ENCODE assay signal across 1 cellular context in genomic region chr7:36258510-36259259, GRCh38.
TF ChIP-seq lines count a peak whose summit lies in the region.
"Not testable (repeated sequence)": the region's sequence is repeated elsewhere in the genome, so short reads cannot be mapped to it uniquely, and the experiment has no call there.

No MANE protein-coding gene starts in this region.

TF ChIP-seq in HepG2, 621 proteins besides CTCF, POLR2A, EP300 and RAD21 (continued from another document):
- TF ChIP-seq ZNF430 (CRISPR knock-in tag; IDR thresholded peaks at IDR 0.05): peak; percentile 29; the same call in 1 of the 2 replicates
- not testable (repeated sequence) for TF ChIP-seq FOXP1 (IDR thresholded peaks at IDR 0.05)
- TF ChIP-seq FOXP1 (CRISPR knock-in tag; IDR thresholded peaks at IDR 0.05): peak; percentile 34; the same call in 1 of the 2 replicates
- peak; percentile 51; the same call in 1 of the 2 replicates for TF ChIP-seq POGZ (CRISPR knock-in tag; IDR thresholded peaks at IDR 0.05)
- TF ChIP-seq MIXL1 (CRISPR knock-in tag; IDR thresholded peaks at IDR 0.05): peak; percentile 25; the same call in 1 of the 2 replicates
- TF ChIP-seq RELA (CRISPR knock-in tag; IDR thresholded peaks at IDR 0.05): peak; percentile 80; the same call in 1 of the 2 replicates
- TF ChIP-seq ELF3 (CRISPR knock-in tag; IDR thresholded peaks at IDR 0.05): peak; percentile 25; the same call in 1 of the 2 replicates
- TF ChIP-seq, protein P1, sequence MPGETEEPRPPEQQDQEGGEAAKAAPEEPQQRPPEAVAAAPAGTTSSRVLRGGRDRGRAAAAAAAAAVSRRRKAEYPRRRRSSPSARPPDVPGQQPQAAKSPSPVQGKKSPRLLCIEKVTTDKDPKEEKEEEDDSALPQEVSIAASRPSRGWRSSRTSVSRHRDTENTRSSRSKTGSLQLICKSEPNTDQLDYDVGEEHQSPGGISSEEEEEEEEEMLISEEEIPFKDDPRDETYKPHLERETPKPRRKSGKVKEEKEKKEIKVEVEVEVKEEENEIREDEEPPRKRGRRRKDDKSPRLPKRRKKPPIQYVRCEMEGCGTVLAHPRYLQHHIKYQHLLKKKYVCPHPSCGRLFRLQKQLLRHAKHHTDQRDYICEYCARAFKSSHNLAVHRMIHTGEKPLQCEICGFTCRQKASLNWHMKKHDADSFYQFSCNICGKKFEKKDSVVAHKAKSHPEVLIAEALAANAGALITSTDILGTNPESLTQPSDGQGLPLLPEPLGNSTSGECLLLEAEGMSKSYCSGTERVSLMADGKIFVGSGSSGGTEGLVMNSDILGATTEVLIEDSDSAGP (CRISPR knock-in tag; IDR thresholded peaks at IDR 0.05; ENCODE audit: borderline replicate concordance): peak; percentile 35; the same call in 1 of the 2 replicates
- peak; percentile 47; the same call in 1 of the 2 replicates for TF ChIP-seq MIER2 (CRISPR knock-in tag; IDR thresholded peaks at IDR 0.05)
- peak; percentile 68; the same call in 1 of the 2 replicates for TF ChIP-seq FOXP4 (CRISPR knock-in tag; IDR thresholded peaks at IDR 0.05)
- TF ChIP-seq THAP11 (CRISPR knock-in tag; IDR thresholded peaks at IDR 0.05): peak; percentile 36; the same call in 1 of the 2 replicates
- peak; percentile 61; the same call in 1 of the 2 replicates for TF ChIP-seq ZNF280D (CRISPR knock-in tag; IDR thresholded peaks at IDR 0.05)
- TF ChIP-seq FOSL2 (CRISPR knock-in tag; IDR thresholded peaks at IDR 0.05): peak; percentile 39; the same call in 1 of the 2 replicates
- TF ChIP-seq SAP130 (CRISPR knock-in tag; IDR thresholded peaks at IDR 0.05; ENCODE audit: low read depth): peak; percentile 63
- TF ChIP-seq, protein P2, sequence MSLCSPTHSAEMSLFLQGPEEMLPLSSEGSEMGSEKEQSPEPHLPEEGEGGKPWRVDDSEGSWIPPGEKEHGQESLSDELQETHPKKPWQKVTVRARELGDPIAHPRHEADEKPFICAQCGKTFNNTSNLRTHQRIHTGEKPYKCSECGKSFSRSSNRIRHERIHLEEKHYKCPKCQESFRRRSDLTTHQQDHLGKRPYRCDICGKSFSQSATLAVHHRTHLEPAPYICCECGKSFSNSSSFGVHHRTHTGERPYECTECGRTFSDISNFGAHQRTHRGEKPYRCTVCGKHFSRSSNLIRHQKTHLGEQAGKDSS (CRISPR knock-in tag; IDR thresholded peaks at IDR 0.05; ENCODE audit: borderline replicate concordance, low read depth): peak; percentile 47; the same call in 1 of the 2 replicates
- peak; percentile 88 for TF ChIP-seq HIVEP1 (CRISPR knock-in tag; IDR thresholded peaks at IDR 0.05)
- TF ChIP-seq PATZ1 (CRISPR knock-in tag; IDR thresholded peaks at IDR 0.05): peak; percentile 51
- TF ChIP-seq MEIS2 (CRISPR knock-in tag; IDR thresholded peaks at IDR 0.05): 0 out of 2 replicates have a peak, but pooled peaks have one; percentile 54
- TF ChIP-seq ZFP90 (CRISPR knock-in tag; IDR thresholded peaks at IDR 0.05; ENCODE audit: borderline replicate concordance): peak; percentile 36; the same call in 1 of the 2 replicates
- peak; percentile 16; the same call in 1 of the 2 replicates for TF ChIP-seq DRAP1 (CRISPR knock-in tag; IDR thresholded peaks at IDR 0.05)
- TF ChIP-seq ZNF414 (CRISPR knock-in tag; IDR thresholded peaks at IDR 0.05): 0 out of 2 replicates have a peak, but pooled peaks have one; percentile 35
